10 cellular contexts compared by ENCODE assay signal in genomic region chr6:85580878-85581267, GRCh38. TPM values are rescaled to one million over a fixed set of nuclear protein-coding genes. Genes with fewer than 3 reads are reported as not detected.
DNase-seq lines count a peak whose midpoint lies in the region; ATAC-seq lines count a peak whose summit lies in the region.
"Had no signal": no experiment of that assay in that cellular context is flagged by ENCODE, and none has a peak within 500 bp of the region (broad histone marks: within the 10 kb centered on the region; RNA-seq: fewer than 3 reads in every experiment).

No MANE protein-coding gene starts in this region.

- H3K23ac ChIP-seq in neuronal stem cell (ENCODE audit: low read depth, low read length, poor library complexity) = no peak overlapping the region

- no peak overlapping the region for H3K27ac ChIP-seq in neuronal stem cell (replicated peaks; ENCODE audit: low read length)
- H3K27ac ChIP-seq: cardiac muscle cell, neural progenitor cell had no signal

- H2AK5ac ChIP-seq in neuronal stem cell (ENCODE audit: low read depth, low read length) = no peak overlapping the region

- H2AFZ ChIP-seq in neuronal stem cell (ENCODE audit: low read length) = no peak overlapping the region
- H2AFZ ChIP-seq: neural progenitor cell had no signal

- no peak overlapping the region for H2BK12ac ChIP-seq in neuronal stem cell (ENCODE audit: low read length)

- no peaks in the 10 kb centered on the region for H3K27me3 ChIP-seq in mucosa of stomach (ENCODE audit: control insufficient read depth, insufficient read depth, low read length)
- H3K27me3 ChIP-seq in neuronal stem cell (ENCODE audit: control insufficient read depth in 3 of 3, insufficient read depth in 3 of 3, low read depth in 1 of 3, low read length in 3 of 3) = no peaks in the 10 kb centered on the region
- H3K27me3 ChIP-seq: cardiac muscle cell, neural progenitor cell had no signal

- H3K9ac ChIP-seq in mucosa of stomach (ENCODE audit: low read length) (peak overlapping the region; percentile 5), neuronal stem cell (ENCODE audit: low read depth, low read length, poor library complexity) (no peak overlapping the region)
- H3K9ac ChIP-seq: neural progenitor cell had no signal

- no peak overlapping the region for H3K14ac ChIP-seq in neuronal stem cell (ENCODE audit: low read length)

- peaks cover 45% of the 10 kb centered on the region for H3K4me1 ChIP-seq in mucosa of stomach (ENCODE audit: control insufficient read depth, insufficient read depth, low read length)
- H3K4me1 ChIP-seq in neuronal stem cell (ENCODE audit: control insufficient read depth in 2 of 2, insufficient read depth in 1 of 2, low read depth in 1 of 2, low read length in 2 of 2) = peaks cover 0 to 3% of the 10 kb centered on the region in 2 donors
- H3K4me1 ChIP-seq: neural progenitor cell had no signal

- H2BK15ac ChIP-seq in neuronal stem cell (ENCODE audit: low read length) = no peak overlapping the region

- no peak overlapping the region for H4K8ac ChIP-seq in neuronal stem cell (ENCODE audit: low read depth, low read length)

- H3K4me3 Mint-ChIP-seq in activated T-helper 17 cell treated with anti-CD3 and anti-CD28 coated beads, Interleukin-2, amount 50 U/mL, for 72 hours = no peak overlapping the region
- H3K4me3 Mint-ChIP-seq: neural progenitor cell had no signal

- no peak overlapping the region for H2BK5ac ChIP-seq in neuronal stem cell (ENCODE audit: low read length)

- H3K4me3 ChIP-seq in mucosa of stomach (ENCODE audit: low read length) = no peak overlapping the region
- H3K4me3 ChIP-seq in neuronal stem cell (ENCODE audit: low read length in 2 of 2) = no peak overlapping the region
- H3K4me3 ChIP-seq: cardiac muscle cell, neural progenitor cell had no signal

- DNase-seq in NCI-H2029 treated with DMSO at 0.1 percent for 48 hours (lab: John Stamatoyannopoulos, UW) = no peak
- no peak for DNase-seq in GM19238 (ENCODE audit: insufficient read length, low spot score)
- no peak for DNase-seq in neuronal stem cell (ENCODE audit: low spot score)
- DNase-seq in NCI-H2227 treated with DMSO at 0.1 percent for 48 hours (lab: John Stamatoyannopoulos, UW) = no peak

- H2BK120ac ChIP-seq in neuronal stem cell (ENCODE audit: low read depth, low read length) = no peak overlapping the region

- no peak overlapping the region for H4K91ac ChIP-seq in neuronal stem cell (ENCODE audit: low read depth, low read length, poor library complexity)

- peaks cover 2% of the 10 kb centered on the region for H3K79me1 ChIP-seq in neuronal stem cell (ENCODE audit: low read depth, low read length)

- no peak overlapping the region for H3K4me2 ChIP-seq in neuronal stem cell (ENCODE audit: insufficient read depth, low read length, poor library complexity, severe bottlenecking)
- H3K4me2 ChIP-seq: neural progenitor cell had no signal

- peak; percentile 72 for ATAC-seq in GM19035 (IDR thresholded peaks at IDR 0.05; ENCODE audit: unreplicated experiment)
- peak; percentile 83 for ATAC-seq in HG02870 (IDR thresholded peaks at IDR 0.05; ENCODE audit: unreplicated experiment)
- ATAC-seq in activated T-helper 17 cell treated with anti-CD3 and anti-CD28 coated beads, Interleukin-2, amount 50 U/mL, for 72 hours (replicated peaks) = peak; percentile 87

- peaks cover 47% of the 10 kb centered on the region for H3K36me3 Mint-ChIP-seq in activated T-helper 17 cell treated with anti-CD3 and anti-CD28 coated beads, Interleukin-2, amount 50 U/mL, for 72 hours (ENCODE audit: low read depth)

- WGBS in neuronal stem cell (ENCODE audit: extremely low coverage in 2 of 2, insufficient read length in 2 of 2, insufficient replicate concordance in 1 of 2), 2 donors = no CpG with 5 or more reads among the region's 1 CpG

- H3K4me1 Mint-ChIP-seq in activated T-helper 17 cell treated with anti-CD3 and anti-CD28 coated beads, Interleukin-2, amount 50 U/mL, for 72 hours = peaks cover 31% of the 10 kb centered on the region
- H3K4me1 Mint-ChIP-seq: neural progenitor cell had no signal

- no peak overlapping the region for H3K18ac ChIP-seq in neuronal stem cell (ENCODE audit: low read length)

- no peaks in the 10 kb centered on the region for H3K36me3 ChIP-seq in mucosa of stomach (ENCODE audit: control insufficient read depth, insufficient read depth, low read length)
- no peaks in the 10 kb centered on the region for H3K36me3 ChIP-seq in neuronal stem cell (replicated peaks in 1 of 2; ENCODE audit: control insufficient read depth in 2 of 2, insufficient read depth in 2 of 2, low read length in 2 of 2)
- H3K36me3 ChIP-seq: cardiac muscle cell, neural progenitor cell had no signal

- peaks cover 9% of the 10 kb centered on the region for H3K9me3 Mint-ChIP-seq in activated T-helper 17 cell treated with anti-CD3 and anti-CD28 coated beads, Interleukin-2, amount 50 U/mL, for 72 hours

- H3K4ac ChIP-seq in neuronal stem cell (ENCODE audit: low read length) = no peak overlapping the region

- peak overlapping the region; percentile 68 for H3K27ac Mint-ChIP-seq in activated T-helper 17 cell treated with anti-CD3 and anti-CD28 coated beads, Interleukin-2, amount 50 U/mL, for 72 hours
- H3K27ac Mint-ChIP-seq: neural progenitor cell had no signal

- no peaks in the 10 kb centered on the region for H3K9me3 ChIP-seq in mucosa of stomach (ENCODE audit: control insufficient read depth, low read length)
- H3K9me3 ChIP-seq in neuronal stem cell (replicated peaks in 1 of 2; ENCODE audit: control insufficient read depth in 2 of 2, insufficient read depth in 1 of 2, low read depth in 1 of 2, low read length in 2 of 2) = peaks cover 0 to 15% of the 10 kb centered on the region in 2 donors

- no peaks in the 10 kb centered on the region for H3K27me3 Mint-ChIP-seq in activated T-helper 17 cell treated with anti-CD3 and anti-CD28 coated beads, Interleukin-2, amount 50 U/mL, for 72 hours

RNA-seq across cellular contexts. Expression of gene SNX14, which starts 12.8 kb away (rescaled TPM):
- total RNA-seq in activated T-helper 17 cell treated with anti-CD3 and anti-CD28 coated beads, Interleukin-2, amount 50 U/mL, for 72 hours = 10 to 100 TPM; 59.1 to 76.6 TPM
- 23.7 TPM for polyA plus RNA-seq in neuronal stem cell (2013, experiment 1 of 2)
- polyA plus RNA-seq in neuronal stem cell (2013, experiment 2 of 2) = 25.1 TPM
